In genomic region chr18:26655614-26656400, GRCh38 we compare ENCODE assay signal across 8 cellular contexts.
A peak's percentile ranks its signal among the peaks of the same experiment; 100 is the strongest.
DNase-seq lines count a peak whose midpoint lies in the region; ATAC-seq and TF ChIP-seq lines count a peak whose summit lies in the region.

No MANE protein-coding gene starts in this region.

- peaks cover 30% of the 10 kb centered on the region for H3K4me1 Mint-ChIP-seq in mesothelial cell of epicardium

- TF ChIP-seq CTCF in RWPE1 (conservative IDR thresholded peaks at IDR 0.05; ENCODE audit: low read depth) (peak; percentile 11; the same call in 1 of the 2 replicates), mesothelial cell of epicardium (IDR thresholded peaks at IDR 0.05; ENCODE audit: unreplicated experiment) (no peak), upper lobe of right lung (IDR thresholded peaks at IDR 0.05) (peak; percentile 12), GM10248 (IDR thresholded peaks at IDR 0.05; ENCODE audit: control extremely low read depth, extremely low read depth, low read depth, missing control alignments) (no peak)

- H3K4me1 ChIP-seq in upper lobe of right lung: peaks cover 13% of the 10 kb centered on the region

- no peaks in the 10 kb centered on the region for H3K9me3 ChIP-seq in upper lobe of right lung

- no peaks in the 10 kb centered on the region for H3K27me3 ChIP-seq in upper lobe of right lung

- H3K27ac Mint-ChIP-seq in mesothelial cell of epicardium: peak overlapping the region; percentile 84

- CTCF ChIA-PET in RWPE1 (lab: Yijun Ruan, JAX) (no interaction called here), GM10248 (lab: Yijun Ruan, JAX) (interaction anchor here (2.2 kb wide), 1 partner anchor 272 kb away, joined by 7 read pairs; no protein-coding TSS in a partner anchor)

- H3K36me3 ChIP-seq in upper lobe of right lung: no peaks in the 10 kb centered on the region

- intact Hi-C loops in upper lobe of right lung (cut with DNase I): no loop called here

- POLR2A ChIA-PET in RWPE1 (lab: Yijun Ruan, JAX; ENCODE audit: low non-redundant PET) (no interaction called here), GM10248 (lab: Yijun Ruan, JAX) (no interaction called here)

- peak overlapping the region; percentile 76 for H3K4me3 Mint-ChIP-seq in mesothelial cell of epicardium

- H3K27me3 Mint-ChIP-seq in mesothelial cell of epicardium (ENCODE audit: low read depth): peaks cover 6% of the 10 kb centered on the region

- peak overlapping the region; percentile 65 for H3K4me3 ChIP-seq in upper lobe of right lung

- DNase-seq in DMS114 treated with DMSO at 0.1 percent for 48 hours (lab: John Stamatoyannopoulos, UW; ENCODE audit: unreplicated experiment): peak; percentile 15
- DNase-seq in HK-2 (ENCODE audit: unreplicated experiment): peak; percentile 35
- DNase-seq in RWPE1 (ENCODE audit: low spot score): peak; percentile 49
- DNase-seq in epithelial cell of prostate (ENCODE audit: low read depth, low spot score): no peak
- DNase-seq in mesothelial cell of epicardium (ENCODE audit: low spot score in 2 of 2, unreplicated experiment in 2 of 2): peak; percentile 25 to 53
- DNase-seq in upper lobe of right lung: peak; percentile 82
- DNase-seq in GM10248 (ENCODE audit: extremely low spot score): no peak

- no peaks in the 10 kb centered on the region for H3K36me3 Mint-ChIP-seq in mesothelial cell of epicardium

- ATAC-seq in upper lobe of right lung (peak; percentile 81), HG03469 (IDR thresholded peaks at IDR 0.05; ENCODE audit: unreplicated experiment) (no peak)

- no peaks in the 10 kb centered on the region for H3K9me3 Mint-ChIP-seq in mesothelial cell of epicardium

- H3K27ac ChIP-seq in RWPE1 (peak overlapping the region; percentile 78), epithelial cell of prostate (peak overlapping the region; percentile 36), upper lobe of right lung (peak overlapping the region; percentile 82)

Comparison
In these comparisons a context has a peak if more than half of its experiments do, and no peak if none do; other contexts are left out.
1. DNase-seq: peak in DMS114 treated with DMSO at 0.1 percent for 48 hours (single experiment), HK-2 (single experiment), RWPE1 (single experiment), mesothelial cell of epicardium (2 of 2) and upper lobe of right lung (single experiment); none in epithelial cell of prostate (single experiment) and GM10248 (single experiment).
2. CTCF ChIP-seq: peak in RWPE1 (single experiment) and upper lobe of right lung (single experiment); none in mesothelial cell of epicardium (single experiment) and GM10248 (single experiment).
3. Peak in every context shown above with its lines, with median percentiles within 50 percentile points of each other: H3K27ac ChIP-seq.